Comparison of ENCODE assay signal across 31 cellular contexts in the genomic region with DNA sequence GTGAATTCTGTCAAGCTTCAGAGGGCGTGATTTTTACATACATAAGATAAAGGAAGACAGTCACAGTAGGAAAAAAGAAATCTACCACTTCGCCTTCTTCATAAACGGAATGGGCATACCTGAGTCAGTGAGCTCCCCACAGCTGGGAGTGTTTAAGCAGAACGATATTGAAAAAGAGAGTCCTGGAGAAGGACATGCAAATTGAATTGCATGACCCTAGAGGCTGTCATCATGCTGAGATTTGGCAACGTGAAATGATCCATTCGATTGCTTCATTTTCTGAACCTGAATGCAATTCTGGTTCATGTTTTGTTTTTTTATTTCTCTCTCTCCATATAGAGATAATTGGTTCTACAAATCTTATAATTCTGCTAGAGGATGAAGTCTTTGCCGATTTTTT. TPM values are rescaled to one million over a fixed set of nuclear protein-coding genes. Genes with fewer than 3 reads are reported as not detected.
"Had no signal": no experiment of that assay in that cellular context is flagged by ENCODE, and none has a peak within 500 bp of the region (broad histone marks: within the 10 kb centered on the region; RNA-seq: fewer than 3 reads in every experiment).

No MANE protein-coding gene starts in this region.

- H3K9me3 ChIP-seq: ascending aorta, MG63, SJCRH30 had no signal

- DNase-seq: activated CD4-positive, alpha-beta T cell treated with anti-CD3 and anti-CD28 coated beads, Interleukin-2, amount 10 ng/mL, durations not matched to agents 24 days and 14 days; activated CD4-positive, alpha-beta T cell treated with anti-CD3 and anti-CD28 coated beads, Interleukin-2, amount 50 U/mL, for 4 hours; activated CD8-positive, alpha-beta T cell treated with anti-CD3 and anti-CD28 coated beads for 36 hours; activated effector memory CD4-positive, alpha-beta T cell treated with anti-CD3 and anti-CD28 coated beads, Interleukin-2, amount 50 U/mL, for 16 hours; activated naive CD4-positive, alpha-beta T cell; activated naive CD4-positive, alpha-beta T cell treated with anti-CD3 and anti-CD28 coated beads, Interleukin-2, amount 50 U/mL, for 16 hours; activated naive CD8-positive, alpha-beta T cell treated with anti-CD3 and anti-CD28 coated beads for 36 hours; activated T-cell treated with anti-CD3 and anti-CD28 coated beads, Interleukin-2, amount 50 U/mL, for 1 hour; activated T-cell treated with anti-CD3 and anti-CD28 coated beads, Interleukin-2, amount 50 U/mL, for 72 hours; amygdala; MG63; NCI-H1048; NCI-H1105 treated with DMSO at 0.1 percent for 48 hours; NCI-H1694; NCI-H1930; NCI-H2081 treated with DMSO at 0.1 percent for 48 hours; NCI-H2171; NCI-H446 treated with DMSO at 0.1 percent for 48 hours; NCI-H524; OCI-M1; Right ventricle myocardium superior; SJCRH30 had no signal

- FAIRE-seq: TTC549 had no signal

- H3K27ac ChIP-seq: ascending aorta, coronary artery, SJCRH30, SK-N-MC had no signal

- H3K4me1 ChIP-seq: ascending aorta, SJCRH30 had no signal

- H3K36me3 ChIP-seq: ascending aorta, MG63, SJCRH30 had no signal

- ATAC-seq: activated CD8-positive, alpha-beta T cell treated with anti-CD3 and anti-CD28 coated beads for 36 hours; activated T-cell treated with anti-CD3 and anti-CD28 coated beads, Interleukin-2, amount 50 U/mL, for 72 hours; activated T-helper 17 cell treated with anti-CD3 and anti-CD28 coated beads, Interleukin-2, amount 50 U/mL, for 72 hours had no signal

- H3K4me3 ChIP-seq: ascending aorta, coronary artery, MG63, SJCRH30, SK-N-MC had no signal

- H3K27me3 ChIP-seq: ascending aorta, SJCRH30 had no signal

RNA-seq across cellular contexts. Expression of gene RGSL1, which starts 3.7 kb away (rescaled TPM):
- total RNA-seq: activated CD4-positive, alpha-beta T cell treated with anti-CD3 and anti-CD28 coated beads, Interleukin-2, amount 10 ng/mL, durations not matched to agents 24 days and 14 days; activated CD8-positive, alpha-beta memory T cell treated with anti-CD3 and anti-CD28 coated beads for 36 hours; activated CD8-positive, alpha-beta T cell treated with anti-CD3 and anti-CD28 coated beads for 36 hours; activated naive CD8-positive, alpha-beta T cell treated with anti-CD3 and anti-CD28 coated beads for 36 hours; activated T-cell treated with anti-CD3 and anti-CD28 coated beads, Interleukin-2, amount 50 U/mL, for 72 hours; activated T-helper 17 cell treated with anti-CD3 and anti-CD28 coated beads, Interleukin-2, amount 50 U/mL, for 72 hours; ascending aorta; cardiac septum; Right ventricle myocardium superior; SJCRH30; T-helper 1 cell treated with Interleukin-12 subunit alpha and Interleukin-12 subunit beta and Interleukin-4 antibody, amounts not matched to agents 30 ng/mL and 1 ng/mL, for 36 hours had no signal
- polyA plus RNA-seq: adipose tissue had no signal

RNA-seq across cellular contexts. Expression of gene TEDDM1, which starts 53.2 kb away (rescaled TPM):
- total RNA-seq: activated CD4-positive, alpha-beta T cell treated with anti-CD3 and anti-CD28 coated beads, Interleukin-2, amount 10 ng/mL, durations not matched to agents 24 days and 14 days; activated CD8-positive, alpha-beta memory T cell treated with anti-CD3 and anti-CD28 coated beads for 36 hours; activated CD8-positive, alpha-beta T cell treated with anti-CD3 and anti-CD28 coated beads for 36 hours; activated naive CD8-positive, alpha-beta T cell treated with anti-CD3 and anti-CD28 coated beads for 36 hours; activated T-cell treated with anti-CD3 and anti-CD28 coated beads, Interleukin-2, amount 50 U/mL, for 72 hours; activated T-helper 17 cell treated with anti-CD3 and anti-CD28 coated beads, Interleukin-2, amount 50 U/mL, for 72 hours; ascending aorta; cardiac septum; Right ventricle myocardium superior; SJCRH30; T-helper 1 cell treated with Interleukin-12 subunit alpha and Interleukin-12 subunit beta and Interleukin-4 antibody, amounts not matched to agents 30 ng/mL and 1 ng/mL, for 36 hours had no signal
- polyA plus RNA-seq: adipose tissue had no signal
